11 cellular contexts compared by ENCODE assay signal in genomic region chr6:119096683-119097310, GRCh38. TPM values are rescaled to one million over a fixed set of nuclear protein-coding genes. Genes with fewer than 3 reads are reported as not detected.
DNase-seq lines count a peak whose midpoint lies in the region; ATAC-seq and TF ChIP-seq lines count a peak whose summit lies in the region.
"Had no signal": no experiment of that assay in that cellular context is flagged by ENCODE, and none has a peak within 500 bp of the region (broad histone marks: within the 10 kb centered on the region; RNA-seq: fewer than 3 reads in every experiment).

No MANE protein-coding gene starts in this region.

- no peak for TF ChIP-seq CTCF in fibroblast of the aortic adventitia (IDR thresholded peaks at IDR 0.05; ENCODE audit: insufficient read depth, low read length)

- H3K27me3 Mint-ChIP-seq in activated naive CD4-positive, alpha-beta T cell treated with anti-CD3 and anti-CD28 coated beads, Interleukin-2, amount 50 U/mL, for 24 hours, result no peaks in the 10 kb centered on the region
- peaks cover 3 to 17% (median 17%) of the 10 kb centered on the region in 3 donors for H3K27me3 Mint-ChIP-seq in naive B cell

- peak overlapping the region; percentile 39 for H3K27ac ChIP-seq in urinary bladder (ENCODE audit: low read depth)

- H3K4me3 ChIP-seq in fibroblast of the aortic adventitia (ENCODE audit: low read depth, low read length), result no peak overlapping the region
- no peak overlapping the region for H3K4me3 ChIP-seq in urinary bladder (ENCODE audit: low read depth, low read length)
- H3K4me3 ChIP-seq: HAP-1 had no signal

- H3K36me3 Mint-ChIP-seq in activated naive CD4-positive, alpha-beta T cell treated with anti-CD3 and anti-CD28 coated beads, Interleukin-2, amount 50 U/mL, for 24 hours, result peaks cover 2% of the 10 kb centered on the region
- no peaks in the 10 kb centered on the region for H3K36me3 Mint-ChIP-seq in naive B cell

- H3K4me3 Mint-ChIP-seq in activated naive CD4-positive, alpha-beta T cell treated with anti-CD3 and anti-CD28 coated beads, Interleukin-2, amount 50 U/mL, for 24 hours, result peak overlapping the region; percentile 64
- peak overlapping the region in 1 of 8 donors; percentile 55 for H3K4me3 Mint-ChIP-seq in naive B cell
- H3K4me3 Mint-ChIP-seq: activated B cell treated with CpG ODN at 0.5 μM for 24 hours had no signal

- H3K4me1 Mint-ChIP-seq in activated naive CD4-positive, alpha-beta T cell treated with anti-CD3 and anti-CD28 coated beads, Interleukin-2, amount 50 U/mL, for 24 hours, result peaks cover 30% of the 10 kb centered on the region
- H3K4me1 Mint-ChIP-seq in naive B cell, result peaks cover 0 to 12% (median 8%) of the 10 kb centered on the region in 3 donors

- ATAC-seq in naive B cell (ENCODE audit: low read depth in 2 of 2) (no peak), GM18861 (IDR thresholded peaks at IDR 0.05; ENCODE audit: unreplicated experiment) (no peak), GM19328 (IDR thresholded peaks at IDR 0.05; ENCODE audit: unreplicated experiment) (no peak)

- H3K36me3 ChIP-seq in urinary bladder (ENCODE audit: insufficient read depth), result no peaks in the 10 kb centered on the region
- H3K36me3 ChIP-seq: HAP-1 had no signal

- H3K4me1 ChIP-seq in urinary bladder (ENCODE audit: insufficient read depth), result no peaks in the 10 kb centered on the region
- H3K4me1 ChIP-seq: HAP-1 had no signal

- WGBS in urinary bladder, result 12% methylated on average over 5 of the region's 5 CpGs

- H3K9me3 Mint-ChIP-seq in activated naive CD4-positive, alpha-beta T cell treated with anti-CD3 and anti-CD28 coated beads, Interleukin-2, amount 50 U/mL, for 24 hours, result no peaks in the 10 kb centered on the region
- H3K9me3 Mint-ChIP-seq in naive B cell, result peaks cover 0 to 2% (median 0%) of the 10 kb centered on the region in 7 donors
- H3K9me3 Mint-ChIP-seq: activated B cell treated with CpG ODN at 0.5 μM for 24 hours had no signal

- H3K27ac Mint-ChIP-seq in activated naive CD4-positive, alpha-beta T cell treated with anti-CD3 and anti-CD28 coated beads, Interleukin-2, amount 50 U/mL, for 24 hours, result peak overlapping the region; percentile 56
- H3K27ac Mint-ChIP-seq in naive B cell, result peak overlapping the region in 4 of 6 donors; percentile 44 to 88 (median 70)
- H3K27ac Mint-ChIP-seq: activated B cell treated with CpG ODN at 0.5 μM for 24 hours had no signal

- DNase-seq in activated naive CD4-positive, alpha-beta T cell treated with Interleukin-2 at 50 U/mL for 16 hours, result no peak
- DNase-seq in fibroblast of the aortic adventitia (ENCODE audit: low read depth) (peak; percentile 69), naive B cell (no peak), AML-193 (lab: John Stamatoyannopoulos, UW) (no peak)
- DNase-seq: ACHN, activated B cell treated with CpG ODN at 0.5 μM for 24 hours had no signal

RNA-seq across cellular contexts. Expression of gene FAM184A, which starts 18.3 kb away (rescaled TPM):
- total RNA-seq in fibroblast of the aortic adventitia (ENCODE audit: low replicate concordance) (0.74 and 1.9 TPM in 2 replicates), urinary bladder (12.1 TPM)
- polyA plus RNA-seq in naive B cell (ENCODE audit: low read depth in 6 of 6) (not detected), urinary bladder (2.3 TPM)
